In genomic region chr5:72651779-72652178, GRCh38 we compare ENCODE assay signal across 19 cellular contexts.
DNase-seq lines count a peak whose midpoint lies in the region; ATAC-seq, FAIRE-seq and TF ChIP-seq lines count a peak whose summit lies in the region.
"Had no signal": no experiment of that assay in that cellular context is flagged by ENCODE, and none has a peak within 500 bp of the region (broad histone marks: within the 10 kb centered on the region; RNA-seq: fewer than 3 reads in every experiment).

No MANE protein-coding gene starts in this region.

- no peaks in the 10 kb centered on the region for H3K36me3 Mint-ChIP-seq in MCF 10A (ENCODE audit: insufficient read depth, unreplicated experiment)

- H3K36me3 ChIP-seq in mammary epithelial cell (ENCODE audit: insufficient read depth, low read length): no peaks in the 10 kb centered on the region
- H3K36me3 ChIP-seq in PC-9 (ENCODE audit: low read depth): no peaks in the 10 kb centered on the region
- no peaks in the 10 kb centered on the region for H3K36me3 ChIP-seq in left lung
- H3K36me3 ChIP-seq: BLaER1 treated with 17β-estradiol and CSF1 and Interleukin-3, amounts not matched to agents 10 nM and 100 nM had no signal

- in situ Hi-C loops in mammary epithelial cell (cut with MboI; ENCODE audit: low sequenced_read_pairs in 2 of 2): no loop called here

- H3K9ac ChIP-seq in mammary epithelial cell (ENCODE audit: insufficient read depth, low read length): no peak overlapping the region
- H3K9ac ChIP-seq: BLaER1 treated with 17β-estradiol and CSF1 and Interleukin-3, amounts not matched to agents 10 nM and 100 nM; SK-N-SH had no signal

- intact Hi-C loops in MCF 10A (cut with micrococcal nuclease): no loop called here
- intact Hi-C loops in mammary epithelial cell (cut with micrococcal nuclease): no loop called here
- intact Hi-C loops in PC-9 (cut with micrococcal nuclease; ENCODE audit: unreplicated experiment): no loop called here
- intact Hi-C loops in left lung (cut with DNase I): no loop called here

- H2AFZ ChIP-seq in mammary epithelial cell (ENCODE audit: low read depth, low read length) (no peak overlapping the region), PC-9 (no peak overlapping the region)

- H3K9me3 ChIP-seq in mammary epithelial cell (replicated peaks; ENCODE audit: insufficient read depth, low read length) (no peaks in the 10 kb centered on the region), PC-9 (ENCODE audit: insufficient read depth, low read depth) (no peaks in the 10 kb centered on the region), left lung (no peaks in the 10 kb centered on the region)
- H3K9me3 ChIP-seq: BLaER1 treated with 17β-estradiol and CSF1 and Interleukin-3, amounts not matched to agents 10 nM and 100 nM; SK-N-SH had no signal

- BruUV-seq in MCF 10A (replicated peaks; lab: Mats Ljungman, UMichigan): no TSS peak
- BruUV-seq in mammary epithelial cell (replicated peaks; lab: Mats Ljungman, UMichigan): no TSS peak
- no TSS peak for BruUV-seq in PC-9 (replicated peaks; lab: Mats Ljungman, UMichigan)

- DNase-seq in MCF 10A (ENCODE audit: unreplicated experiment) (peak; percentile 49), mammary epithelial cell (no peak), PC-9 (peak; percentile 17 to 51), fibroblast of mammary gland (ENCODE audit: low read depth) (peak; percentile 11), urothelium cell line (ENCODE audit: low spot score) (peak; percentile 23), left lung (no peak)
- no peak for DNase-seq in activated T-cell treated with anti-CD3 and anti-CD28 coated beads, Interleukin-2, amount 50 U/mL, for 1 hour
- no peak for DNase-seq in stimulated activated naive CD8-positive, alpha-beta T cell treated with anti-CD3 and anti-CD28 coated beads, Interleukin-15, Interleukin-2, amounts not matched to agents 100 U/mL and 50 U/mL, for 24 hours
- DNase-seq: HFFc6, NCI-H2029, NCI-H510A treated with DMSO at 0.1 percent for 48 hours, NCI-H82, Right ventricle myocardium superior, SK-N-SH had no signal

- no peak overlapping the region for H3K4me3 Mint-ChIP-seq in MCF 10A (ENCODE audit: unreplicated experiment)
- H3K4me3 Mint-ChIP-seq: HFFc6 had no signal

- ATAC-seq in stimulated activated naive CD8-positive, alpha-beta T cell treated with anti-CD3 and anti-CD28 coated beads, Interleukin-15, Interleukin-2, amounts not matched to agents 100 U/mL and 50 U/mL, for 24 hours: no peak
- ATAC-seq in left lung: no peak

- H4K20me1 ChIP-seq in mammary epithelial cell (ENCODE audit: insufficient read depth, low read length): no peaks in the 10 kb centered on the region
- H4K20me1 ChIP-seq in PC-9 (ENCODE audit: insufficient read depth): no peaks in the 10 kb centered on the region
- H4K20me1 ChIP-seq: BLaER1 treated with 17β-estradiol and CSF1 and Interleukin-3, amounts not matched to agents 10 nM and 100 nM had no signal

- CTCF ChIA-PET in MCF 10A (lab: Yijun Ruan, JAX) (no interaction called here), mammary epithelial cell (lab: Charles Lee; ENCODE audit: low non-redundant PET) (no interaction called here), PC-9 (lab: Charles Lee) (no interaction called here)

- no peak for FAIRE-seq in urothelium cell line (lab: Jason Lieb, UNC)
- FAIRE-seq: A204.1, GM19239, H1, RCC 7860 had no signal

- no peaks in the 10 kb centered on the region for H3K27me3 Mint-ChIP-seq in MCF 10A (ENCODE audit: insufficient read depth, unreplicated experiment)

- TF ChIP-seq CTCF in MCF 10A (IDR thresholded peaks at IDR 0.05; ENCODE audit: unreplicated experiment) (no peak), mammary epithelial cell (conservative IDR thresholded peaks at IDR 0.05 in 1 of 2, IDR thresholded peaks at IDR 0.05 in 1 of 2; ENCODE audit: extremely low read depth in 1 of 2, insufficient read depth in 1 of 2, low read depth in 1 of 2, low read length in 2 of 2) (no peak), PC-9 (conservative IDR thresholded peaks at IDR 0.05) (no peak), fibroblast of mammary gland (conservative IDR thresholded peaks at IDR 0.05; ENCODE audit: control insufficient read depth, insufficient read depth, low read depth, low read length) (no peak), left lung (IDR thresholded peaks at IDR 0.05) (no peak)

- H3K4me3 ChIP-seq in mammary epithelial cell (replicated peaks in 1 of 3; ENCODE audit: insufficient read depth in 1 of 3, low read depth in 2 of 3, low read length in 3 of 3): no peak overlapping the region
- H3K4me3 ChIP-seq in PC-9: no peak overlapping the region
- no peak overlapping the region for H3K4me3 ChIP-seq in fibroblast of mammary gland (ENCODE audit: control insufficient read depth, low read depth, low read length)
- H3K4me3 ChIP-seq in left lung: no peak overlapping the region
- H3K4me3 ChIP-seq: BLaER1 treated with 17β-estradiol and CSF1 and Interleukin-3, amounts not matched to agents 10 nM and 100 nM had no signal

- POLR2A ChIA-PET in MCF 10A (lab: Yijun Ruan, JAX) (no interaction called here), PC-9 (lab: Charles Lee; ENCODE audit: unreplicated experiment) (no interaction called here)

- H3K27me3 ChIP-seq in mammary epithelial cell (ENCODE audit: insufficient read depth, low read length) (no peaks in the 10 kb centered on the region), PC-9 (ENCODE audit: insufficient read depth, low read depth) (no peaks in the 10 kb centered on the region), left lung (no peaks in the 10 kb centered on the region)
- H3K27me3 ChIP-seq: BLaER1 treated with 17β-estradiol and CSF1 and Interleukin-3, amounts not matched to agents 10 nM and 100 nM had no signal

- no peaks in the 10 kb centered on the region for H3F3A ChIP-seq in PC-9 (ENCODE audit: insufficient read depth, low read depth)

- H3K79me2 ChIP-seq in mammary epithelial cell (ENCODE audit: insufficient read depth, low read length): no peaks in the 10 kb centered on the region
- H3K79me2 ChIP-seq in PC-9 (ENCODE audit: low read depth): no peaks in the 10 kb centered on the region

- H3K27ac Mint-ChIP-seq in MCF 10A (ENCODE audit: low read depth, unreplicated experiment): no peak overlapping the region
- H3K27ac Mint-ChIP-seq: HFFc6 had no signal

- no peaks in the 10 kb centered on the region for H3K9me2 ChIP-seq in PC-9 (ENCODE audit: insufficient read depth)
- H3K9me2 ChIP-seq: SK-N-SH had no signal

- peaks cover 24% of the 10 kb centered on the region for H3K4me1 Mint-ChIP-seq in MCF 10A (ENCODE audit: insufficient read depth, unreplicated experiment)

- H3K4me1 ChIP-seq in mammary epithelial cell (ENCODE audit: insufficient read depth, low read length) (no peaks in the 10 kb centered on the region), PC-9 (replicated peaks; ENCODE audit: insufficient read depth) (peaks cover 13% of the 10 kb centered on the region; the same call in 1 of the 2 replicates), left lung (no peaks in the 10 kb centered on the region)

- H3K4me2 ChIP-seq in mammary epithelial cell (ENCODE audit: insufficient read depth, low read depth, low read length) (no peak overlapping the region), PC-9 (no peak overlapping the region; the same call in 1 of the 2 replicates)
- H3K4me2 ChIP-seq: BLaER1 treated with 17β-estradiol and CSF1 and Interleukin-3, amounts not matched to agents 10 nM and 100 nM; SK-N-SH had no signal

- dilution Hi-C loops in mammary epithelial cell (cut with HindIII; ENCODE audit: low sequenced_read_pairs): no loop called here

- H3K9me3 Mint-ChIP-seq in MCF 10A (ENCODE audit: unreplicated experiment): no peaks in the 10 kb centered on the region
- H3K9me3 Mint-ChIP-seq: HFFc6 had no signal

- no peak overlapping the region for H3K27ac ChIP-seq in mammary epithelial cell (ENCODE audit: insufficient read depth, low read depth, low read length)
- no peak overlapping the region for H3K27ac ChIP-seq in PC-9
- H3K27ac ChIP-seq in left lung: no peak overlapping the region
- H3K27ac ChIP-seq: BLaER1 treated with 17β-estradiol and CSF1 and Interleukin-3, amounts not matched to agents 10 nM and 100 nM had no signal

Comparison
In these comparisons a context has a peak if more than half of its experiments do, and no peak if none do; other contexts are left out.
1. DNase-seq: peak in MCF 10A (single experiment), PC-9 (2 of 2), fibroblast of mammary gland (single experiment) and urothelium cell line (single experiment); none in mammary epithelial cell (single experiment), activated T-cell treated with anti-CD3 and anti-CD28 coated beads, Interleukin-2, amount 50 U/mL, for 1 hour (single experiment), stimulated activated naive CD8-positive, alpha-beta T cell treated with anti-CD3 and anti-CD28 coated beads, Interleukin-15, Interleukin-2, amounts not matched to agents 100 U/mL and 50 U/mL, for 24 hours (single experiment) and left lung (0 of 2).